Comparison of ENCODE assay signal across 1 cellular context in the genomic region with DNA sequence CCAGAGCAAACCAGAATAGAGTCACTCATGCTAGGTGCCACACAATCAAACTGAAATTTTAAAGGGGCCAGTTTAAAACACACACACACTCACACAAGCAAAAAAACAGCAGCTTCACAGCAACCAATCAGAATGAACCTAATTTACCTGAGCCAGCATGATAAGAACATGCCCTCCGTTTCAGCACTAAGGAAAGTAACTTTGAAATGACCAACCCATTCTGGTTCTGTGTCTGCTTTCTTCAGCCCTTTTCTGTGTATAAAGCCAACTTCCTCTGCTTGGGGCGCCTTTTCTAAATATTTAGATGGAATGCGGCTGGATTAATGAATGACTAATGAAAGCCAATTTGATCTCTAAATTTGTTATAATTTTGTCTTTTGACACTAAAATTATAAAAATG.
TF ChIP-seq lines count a peak whose summit lies in the region.

No MANE protein-coding gene starts in this region.

TF ChIP-seq in HepG2, 621 proteins besides CTCF, POLR2A, EP300 and RAD21 (continued from another document):
- TF ChIP-seq, protein P1, sequence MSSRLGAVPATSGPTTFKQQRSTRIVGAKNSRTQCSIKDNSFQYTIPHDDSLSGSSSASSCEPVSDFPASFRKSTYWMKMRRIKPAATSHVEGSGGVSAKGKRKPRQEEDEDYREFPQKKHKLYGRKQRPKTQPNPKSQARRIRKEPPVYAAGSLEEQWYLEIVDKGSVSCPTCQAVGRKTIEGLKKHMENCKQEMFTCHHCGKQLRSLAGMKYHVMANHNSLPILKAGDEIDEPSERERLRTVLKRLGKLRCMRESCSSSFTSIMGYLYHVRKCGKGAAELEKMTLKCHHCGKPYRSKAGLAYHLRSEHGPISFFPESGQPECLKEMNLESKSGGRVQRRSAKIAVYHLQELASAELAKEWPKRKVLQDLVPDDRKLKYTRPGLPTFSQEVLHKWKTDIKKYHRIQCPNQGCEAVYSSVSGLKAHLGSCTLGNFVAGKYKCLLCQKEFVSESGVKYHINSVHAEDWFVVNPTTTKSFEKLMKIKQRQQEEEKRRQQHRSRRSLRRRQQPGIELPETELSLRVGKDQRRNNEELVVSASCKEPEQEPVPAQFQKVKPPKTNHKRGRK (CRISPR knock-in tag; IDR thresholded peaks at IDR 0.05): no peak
- TF ChIP-seq ZNF775 (CRISPR knock-in tag; IDR thresholded peaks at IDR 0.05; ENCODE audit: borderline replicate concordance) (no peak), NFE2 (CRISPR knock-in tag; IDR thresholded peaks at IDR 0.05) (no peak), ZNF724P (CRISPR knock-in tag; IDR thresholded peaks at IDR 0.05; ENCODE audit: borderline replicate concordance) (no peak), ZNF747 (CRISPR knock-in tag; IDR thresholded peaks at IDR 0.05; ENCODE audit: borderline replicate concordance) (no peak), PPARG (CRISPR knock-in tag; conservative IDR thresholded peaks at IDR 0.05) (no peak)
- TF ChIP-seq, protein P2, sequence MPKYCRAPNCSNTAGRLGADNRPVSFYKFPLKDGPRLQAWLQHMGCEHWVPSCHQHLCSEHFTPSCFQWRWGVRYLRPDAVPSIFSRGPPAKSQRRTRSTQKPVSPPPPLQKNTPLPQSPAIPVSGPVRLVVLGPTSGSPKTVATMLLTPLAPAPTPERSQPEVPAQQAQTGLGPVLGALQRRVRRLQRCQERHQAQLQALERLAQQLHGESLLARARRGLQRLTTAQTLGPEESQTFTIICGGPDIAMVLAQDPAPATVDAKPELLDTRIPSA (CRISPR knock-in tag; IDR thresholded peaks at IDR 0.05; ENCODE audit: borderline replicate concordance): no peak
- TF ChIP-seq, protein P3, sequence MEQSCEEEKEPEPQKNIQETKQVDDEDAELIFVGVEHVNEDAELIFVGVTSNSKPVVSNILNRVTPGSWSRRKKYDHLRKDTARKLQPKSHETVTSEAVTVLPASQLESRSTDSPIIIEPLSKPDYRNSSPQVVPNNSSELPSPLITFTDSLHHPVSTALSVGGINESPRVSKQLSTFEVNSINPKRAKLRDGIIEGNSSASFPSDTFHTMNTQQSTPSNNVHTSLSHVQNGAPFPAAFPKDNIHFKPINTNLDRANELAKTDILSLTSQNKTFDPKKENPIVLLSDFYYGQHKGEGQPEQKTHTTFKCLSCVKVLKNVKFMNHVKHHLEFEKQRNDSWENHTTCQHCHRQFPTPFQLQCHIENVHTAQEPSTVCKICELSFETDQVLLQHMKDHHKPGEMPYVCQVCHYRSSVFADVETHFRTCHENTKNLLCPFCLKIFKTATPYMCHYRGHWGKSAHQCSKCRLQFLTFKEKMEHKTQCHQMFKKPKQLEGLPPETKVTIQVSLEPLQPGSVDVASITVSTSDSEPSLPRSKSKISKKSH (CRISPR knock-in tag; IDR thresholded peaks at IDR 0.05; ENCODE audit: borderline replicate concordance): no peak
